In genomic region chr1:40257688-40258444, GRCh38 we compare ENCODE assay signal across 1 cellular context.
A peak's percentile ranks its signal among the peaks of the same experiment; 100 is the strongest.
TF ChIP-seq lines count a peak whose summit lies in the region.

Gene ZMPSTE24 (plus strand): TSS chr1:40258236. CDS start chr1:40258272, 36 bp downstream.

TF ChIP-seq in K562, 482 proteins besides CTCF, POLR2A, EP300 and RAD21 (continued from another document and continues in another):
- TF ChIP-seq ZMIZ1 (IDR thresholded peaks at IDR 0.05; ENCODE audit: low read depth in 2 of 2, low read length in 2 of 2) (peak in 1 of 2 experiments; percentile 42; a peak in 2 of 4 replicates), FOXK2 (conservative IDR thresholded peaks at IDR 0.05 in 1 of 2, IDR thresholded peaks at IDR 0.05 in 1 of 2; ENCODE audit: low read depth in 2 of 2) (peak; percentile 94 to 98), SRSF3 (IDR thresholded peaks at IDR 0.05; ENCODE audit: insufficient read depth, low read length) (no peak), ILK (tag; IDR thresholded peaks at IDR 0.05; ENCODE audit: borderline replicate concordance, low read depth) (no peak), SUPT5H (IDR thresholded peaks at IDR 0.05) (peak; percentile 92), SIX5 (IDR thresholded peaks at IDR 0.05; ENCODE audit: borderline replicate concordance in 1 of 2, insufficient read depth in 1 of 2, low read depth in 1 of 2, low read length in 2 of 2) (peak; percentile 39 to 45; a peak in 2 of 4 replicates), PTBP1 (IDR thresholded peaks at IDR 0.05; ENCODE audit: low read depth, low read length) (peak; percentile 68; the same call in 1 of the 2 replicates), PHF21A (IDR thresholded peaks at IDR 0.05; ENCODE audit: borderline replicate concordance, low read depth) (peak; percentile 77; the same call in 1 of the 2 replicates), ZNF134 (CRISPR knock-in tag; conservative IDR thresholded peaks at IDR 0.05) (0 out of 2 replicates have a peak, but pooled peaks have one; percentile 11), NFRKB (IDR thresholded peaks at IDR 0.05; ENCODE audit: low read depth) (peak; percentile 94), ZNF79 (CRISPR knock-in tag; IDR thresholded peaks at IDR 0.05; ENCODE audit: low read depth) (no peak), C11orf30 (IDR thresholded peaks at IDR 0.05; ENCODE audit: low read depth) (peak; percentile 97), SIN3B (IDR thresholded peaks at IDR 0.05; ENCODE audit: low read depth) (peak; percentile 93), PHF20 (IDR thresholded peaks at IDR 0.05; ENCODE audit: partially characterized antibody) (peak; percentile 100), ETV6 (IDR thresholded peaks at IDR 0.05; ENCODE audit: borderline replicate concordance in 1 of 2, low read depth in 2 of 2, low read length in 1 of 2) (0 out of 4 replicates have a peak, but pooled peaks of 1 of the 2 experiments have one; percentile 8), ETV6 (CRISPR knock-in tag; IDR thresholded peaks at IDR 0.05; ENCODE audit: borderline replicate concordance) (no peak; the same call in 1 of the 2 replicates), TCF7L2 (IDR thresholded peaks at IDR 0.05; ENCODE audit: low read depth, low read length) (0 out of 2 replicates have a peak, but pooled peaks have one; percentile 8), RUNX1 (IDR thresholded peaks at IDR 0.05; ENCODE audit: low read depth) (0 out of 2 replicates have a peak, but pooled peaks have one; percentile 1), PHF8 (IDR thresholded peaks at IDR 0.05; ENCODE audit: borderline replicate concordance, low read length) (peak; percentile 100), FIP1L1 (IDR thresholded peaks at IDR 0.05; ENCODE audit: low read depth, low read length, poor library complexity, severe bottlenecking) (peak; percentile 90), ZNF23 (CRISPR knock-in tag; IDR thresholded peaks at IDR 0.05) (0 out of 2 replicates have a peak, but pooled peaks have one; percentile 30), ZSCAN29 (IDR thresholded peaks at IDR 0.05) (0 out of 2 replicates have a peak, but pooled peaks have one; percentile 62), ZZZ3 (IDR thresholded peaks at IDR 0.05) (peak; percentile 93), SMAD4 (CRISPR knock-in tag; conservative IDR thresholded peaks at IDR 0.05) (peak; percentile 80), ERF (CRISPR knock-in tag; IDR thresholded peaks at IDR 0.05) (peak; percentile 31; the same call in 1 of the 2 replicates), TBP (optimal IDR thresholded peaks at IDR 0.05; ENCODE audit: low read depth, low read length) (peak; percentile 85), CC2D1A (IDR thresholded peaks at IDR 0.05) (peak; percentile 70), TBL1XR1 (IDR thresholded peaks at IDR 0.05; ENCODE audit: low read length in 2 of 2) (peak; percentile 71 to 74; a peak in 3 of 4 replicates), NCOR1 (IDR thresholded peaks at IDR 0.05) (peak; percentile 45), NEUROD1 (IDR thresholded peaks at IDR 0.05; ENCODE audit: borderline replicate concordance, low read depth, low read length, partially characterized antibody) (peak; percentile 79), ZNF695 (CRISPR knock-in tag; IDR thresholded peaks at IDR 0.05) (0 out of 2 replicates have a peak, but pooled peaks have one; percentile 30), MAZ (CRISPR knock-in tag; conservative IDR thresholded peaks at IDR 0.05 in 1 of 2, IDR thresholded peaks at IDR 0.05 in 1 of 2) (peak; percentile 99 to 100), RBFOX2 (IDR thresholded peaks at IDR 0.05; ENCODE audit: low read depth, low read length) (peak; percentile 94), ZBED1 (IDR thresholded peaks at IDR 0.05) (0 out of 2 replicates have a peak, but pooled peaks have one; percentile 76), BRD9 (IDR thresholded peaks at IDR 0.05; ENCODE audit: low read depth, partially characterized antibody) (peak; percentile 85), POLR2AphosphoS2 (IDR thresholded peaks at IDR 0.05; ENCODE audit: low read length) (0 out of 2 replicates have a peak, but pooled peaks have one; percentile 46), PURB (CRISPR knock-in tag; IDR thresholded peaks at IDR 0.05; ENCODE audit: low read depth) (no peak), ELF2 (CRISPR knock-in tag; IDR thresholded peaks at IDR 0.05) (peak; percentile 89)
- TF ChIP-seq, protein P1, sequence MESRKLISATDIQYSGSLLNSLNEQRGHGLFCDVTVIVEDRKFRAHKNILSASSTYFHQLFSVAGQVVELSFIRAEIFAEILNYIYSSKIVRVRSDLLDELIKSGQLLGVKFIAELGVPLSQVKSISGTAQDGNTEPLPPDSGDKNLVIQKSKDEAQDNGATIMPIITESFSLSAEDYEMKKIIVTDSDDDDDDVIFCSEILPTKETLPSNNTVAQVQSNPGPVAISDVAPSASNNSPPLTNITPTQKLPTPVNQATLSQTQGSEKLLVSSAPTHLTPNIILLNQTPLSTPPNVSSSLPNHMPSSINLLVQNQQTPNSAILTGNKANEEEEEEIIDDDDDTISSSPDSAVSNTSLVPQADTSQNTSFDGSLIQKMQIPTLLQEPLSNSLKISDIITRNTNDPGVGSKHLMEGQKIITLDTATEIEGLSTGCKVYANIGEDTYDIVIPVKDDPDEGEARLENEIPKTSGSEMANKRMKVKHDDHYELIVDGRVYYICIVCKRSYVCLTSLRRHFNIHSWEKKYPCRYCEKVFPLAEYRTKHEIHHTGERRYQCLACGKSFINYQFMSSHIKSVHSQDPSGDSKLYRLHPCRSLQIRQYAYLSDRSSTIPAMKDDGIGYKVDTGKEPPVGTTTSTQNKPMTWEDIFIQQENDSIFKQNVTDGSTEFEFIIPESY (CRISPR knock-in tag; IDR thresholded peaks at IDR 0.05) = peak; percentile 65
- TF ChIP-seq, protein P2, sequence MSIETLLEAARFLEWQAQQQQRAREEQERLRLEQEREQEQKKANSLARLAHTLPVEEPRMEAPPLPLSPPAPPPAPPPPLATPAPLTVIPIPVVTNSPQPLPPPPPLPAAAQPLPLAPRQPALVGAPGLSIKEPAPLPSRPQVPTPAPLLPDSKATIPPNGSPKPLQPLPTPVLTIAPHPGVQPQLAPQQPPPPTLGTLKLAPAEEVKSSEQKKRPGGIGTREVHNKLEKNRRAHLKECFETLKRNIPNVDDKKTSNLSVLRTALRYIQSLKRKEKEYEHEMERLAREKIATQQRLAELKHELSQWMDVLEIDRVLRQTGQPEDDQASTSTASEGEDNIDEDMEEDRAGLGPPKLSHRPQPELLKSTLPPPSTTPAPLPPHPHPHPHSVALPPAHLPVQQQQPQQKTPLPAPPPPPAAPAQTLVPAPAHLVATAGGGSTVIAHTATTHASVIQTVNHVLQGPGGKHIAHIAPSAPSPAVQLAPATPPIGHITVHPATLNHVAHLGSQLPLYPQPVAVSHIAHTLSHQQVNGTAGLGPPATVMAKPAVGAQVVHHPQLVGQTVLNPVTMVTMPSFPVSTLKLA (conservative IDR thresholded peaks at IDR 0.05) = peak; percentile 92 to 97
- TF ChIP-seq, protein P3, sequence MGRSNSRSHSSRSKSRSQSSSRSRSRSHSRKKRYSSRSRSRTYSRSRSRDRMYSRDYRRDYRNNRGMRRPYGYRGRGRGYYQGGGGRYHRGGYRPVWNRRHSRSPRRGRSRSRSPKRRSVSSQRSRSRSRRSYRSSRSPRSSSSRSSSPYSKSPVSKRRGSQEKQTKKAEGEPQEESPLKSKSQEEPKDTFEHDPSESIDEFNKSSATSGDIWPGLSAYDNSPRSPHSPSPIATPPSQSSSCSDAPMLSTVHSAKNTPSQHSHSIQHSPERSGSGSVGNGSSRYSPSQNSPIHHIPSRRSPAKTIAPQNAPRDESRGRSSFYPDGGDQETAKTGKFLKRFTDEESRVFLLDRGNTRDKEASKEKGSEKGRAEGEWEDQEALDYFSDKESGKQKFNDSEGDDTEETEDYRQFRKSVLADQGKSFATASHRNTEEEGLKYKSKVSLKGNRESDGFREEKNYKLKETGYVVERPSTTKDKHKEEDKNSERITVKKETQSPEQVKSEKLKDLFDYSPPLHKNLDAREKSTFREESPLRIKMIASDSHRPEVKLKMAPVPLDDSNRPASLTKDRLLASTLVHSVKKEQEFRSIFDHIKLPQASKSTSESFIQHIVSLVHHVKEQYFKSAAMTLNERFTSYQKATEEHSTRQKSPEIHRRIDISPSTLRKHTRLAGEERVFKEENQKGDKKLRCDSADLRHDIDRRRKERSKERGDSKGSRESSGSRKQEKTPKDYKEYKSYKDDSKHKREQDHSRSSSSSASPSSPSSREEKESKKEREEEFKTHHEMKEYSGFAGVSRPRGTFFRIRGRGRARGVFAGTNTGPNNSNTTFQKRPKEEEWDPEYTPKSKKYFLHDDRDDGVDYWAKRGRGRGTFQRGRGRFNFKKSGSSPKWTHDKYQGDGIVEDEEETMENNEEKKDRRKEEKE (IDR thresholded peaks at IDR 0.05; ENCODE audit: borderline replicate concordance in 1 of 2, control insufficient read depth in 1 of 2, low read depth in 2 of 2, low read length in 1 of 2) = peak in 1 of 2 experiments; percentile 99; a peak in 2 of 4 replicates
- TF ChIP-seq, protein P4, sequence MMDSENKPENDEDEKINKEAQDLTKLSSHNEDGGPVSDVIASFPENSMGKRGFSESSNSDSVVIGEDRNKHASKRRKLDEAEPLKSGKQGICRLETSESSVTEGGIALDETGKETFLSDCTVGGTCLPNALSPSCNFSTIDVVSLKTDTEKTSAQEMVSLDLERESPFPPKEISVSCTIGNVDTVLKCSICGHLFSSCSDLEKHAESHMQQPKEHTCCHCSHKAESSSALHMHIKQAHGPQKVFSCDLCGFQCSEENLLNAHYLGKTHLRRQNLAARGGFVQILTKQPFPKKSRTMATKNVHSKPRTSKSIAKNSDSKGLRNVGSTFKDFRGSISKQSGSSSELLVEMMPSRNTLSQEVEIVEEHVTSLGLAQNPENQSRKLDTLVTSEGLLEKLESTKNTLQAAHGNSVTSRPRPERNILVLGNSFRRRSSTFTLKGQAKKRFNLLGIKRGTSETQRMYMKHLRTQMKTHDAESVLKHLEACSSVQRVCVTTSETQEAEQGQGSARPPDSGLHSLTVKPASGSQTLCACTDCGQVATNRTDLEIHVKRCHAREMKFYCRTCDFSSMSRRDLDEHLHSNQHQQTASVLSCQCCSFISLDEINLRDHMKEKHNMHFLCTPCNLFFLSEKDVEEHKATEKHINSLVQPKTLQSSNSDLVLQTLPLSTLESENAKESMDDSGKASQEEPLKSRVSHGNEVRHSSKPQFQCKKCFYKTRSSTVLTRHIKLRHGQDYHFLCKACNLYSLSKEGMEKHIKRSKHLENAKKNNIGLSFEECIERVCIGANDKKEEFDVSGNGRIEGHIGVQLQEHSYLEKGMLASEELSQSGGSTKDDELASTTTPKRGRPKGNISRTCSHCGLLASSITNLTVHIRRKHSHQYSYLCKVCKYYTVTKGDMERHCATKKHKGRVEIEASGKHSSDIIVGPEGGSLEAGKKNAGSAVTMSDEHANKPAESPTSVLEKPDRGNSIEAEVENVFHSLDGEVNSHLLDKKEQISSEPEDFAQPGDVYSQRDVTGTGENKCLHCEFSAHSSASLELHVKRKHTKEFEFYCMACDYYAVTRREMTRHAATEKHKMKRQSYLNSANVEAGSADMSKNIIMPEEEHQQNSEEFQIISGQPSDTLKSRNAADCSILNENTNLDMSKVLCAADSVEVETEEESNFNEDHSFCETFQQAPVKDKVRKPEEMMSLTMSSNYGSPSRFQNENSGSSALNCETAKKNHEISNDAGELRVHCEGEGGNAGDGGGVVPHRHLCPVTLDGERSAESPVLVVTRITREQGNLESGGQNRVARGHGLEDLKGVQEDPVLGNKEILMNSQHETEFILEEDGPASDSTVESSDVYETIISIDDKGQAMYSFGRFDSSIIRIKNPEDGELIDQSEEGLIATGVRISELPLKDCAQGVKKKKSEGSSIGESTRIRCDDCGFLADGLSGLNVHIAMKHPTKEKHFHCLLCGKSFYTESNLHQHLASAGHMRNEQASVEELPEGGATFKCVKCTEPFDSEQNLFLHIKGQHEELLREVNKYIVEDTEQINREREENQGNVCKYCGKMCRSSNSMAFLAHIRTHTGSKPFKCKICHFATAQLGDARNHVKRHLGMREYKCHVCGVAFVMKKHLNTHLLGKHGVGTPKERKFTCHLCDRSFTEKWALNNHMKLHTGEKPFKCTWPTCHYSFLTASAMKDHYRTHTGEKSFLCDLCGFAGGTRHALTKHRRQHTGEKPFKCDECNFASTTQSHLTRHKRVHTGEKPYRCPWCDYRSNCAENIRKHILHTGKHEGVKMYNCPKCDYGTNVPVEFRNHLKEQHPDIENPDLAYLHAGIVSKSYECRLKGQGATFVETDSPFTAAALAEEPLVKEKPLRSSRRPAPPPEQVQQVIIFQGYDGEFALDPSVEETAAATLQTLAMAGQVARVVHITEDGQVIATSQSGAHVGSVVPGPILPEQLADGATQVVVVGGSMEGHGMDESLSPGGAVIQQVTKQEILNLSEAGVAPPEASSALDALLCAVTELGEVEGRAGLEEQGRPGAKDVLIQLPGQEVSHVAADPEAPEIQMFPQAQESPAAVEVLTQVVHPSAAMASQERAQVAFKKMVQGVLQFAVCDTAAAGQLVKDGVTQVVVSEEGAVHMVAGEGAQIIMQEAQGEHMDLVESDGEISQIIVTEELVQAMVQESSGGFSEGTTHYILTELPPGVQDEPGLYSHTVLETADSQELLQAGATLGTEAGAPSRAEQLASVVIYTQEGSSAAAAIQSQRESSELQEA (IDR thresholded peaks at IDR 0.05; ENCODE audit: low read depth) = no peak
- TF ChIP-seq, protein P5, sequence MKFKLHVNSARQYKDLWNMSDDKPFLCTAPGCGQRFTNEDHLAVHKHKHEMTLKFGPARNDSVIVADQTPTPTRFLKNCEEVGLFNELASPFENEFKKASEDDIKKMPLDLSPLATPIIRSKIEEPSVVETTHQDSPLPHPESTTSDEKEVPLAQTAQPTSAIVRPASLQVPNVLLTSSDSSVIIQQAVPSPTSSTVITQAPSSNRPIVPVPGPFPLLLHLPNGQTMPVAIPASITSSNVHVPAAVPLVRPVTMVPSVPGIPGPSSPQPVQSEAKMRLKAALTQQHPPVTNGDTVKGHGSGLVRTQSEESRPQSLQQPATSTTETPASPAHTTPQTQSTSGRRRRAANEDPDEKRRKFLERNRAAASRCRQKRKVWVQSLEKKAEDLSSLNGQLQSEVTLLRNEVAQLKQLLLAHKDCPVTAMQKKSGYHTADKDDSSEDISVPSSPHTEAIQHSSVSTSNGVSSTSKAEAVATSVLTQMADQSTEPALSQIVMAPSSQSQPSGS (CRISPR knock-in tag; IDR thresholded peaks at IDR 0.05) = no peak
